1 cellular context compared by ENCODE assay signal in the genomic region with DNA sequence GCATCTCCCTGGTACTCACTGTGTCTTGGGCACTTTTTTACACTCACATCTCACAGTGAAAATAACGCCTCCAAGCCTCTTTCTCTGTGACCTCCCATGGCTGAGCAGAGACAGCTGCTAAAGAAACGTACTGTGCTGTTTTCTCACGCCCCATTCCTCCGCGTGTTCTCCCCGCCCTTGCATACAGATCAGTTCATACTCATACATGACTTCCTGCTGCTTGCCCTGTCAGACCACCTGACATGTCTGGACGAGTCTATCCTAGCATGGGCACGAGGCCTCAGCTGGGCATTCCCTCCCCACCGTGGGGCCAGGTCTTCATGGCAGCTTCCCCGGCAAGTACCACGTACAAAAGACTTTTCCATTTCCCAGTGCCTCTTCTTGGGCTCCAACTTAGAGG.
TF ChIP-seq lines count a peak whose summit lies in the region.

No MANE protein-coding gene starts in this region.

TF ChIP-seq in WTC11, 78 proteins besides CTCF, POLR2A, EP300 and RAD21:
- TF ChIP-seq, protein P1, sequence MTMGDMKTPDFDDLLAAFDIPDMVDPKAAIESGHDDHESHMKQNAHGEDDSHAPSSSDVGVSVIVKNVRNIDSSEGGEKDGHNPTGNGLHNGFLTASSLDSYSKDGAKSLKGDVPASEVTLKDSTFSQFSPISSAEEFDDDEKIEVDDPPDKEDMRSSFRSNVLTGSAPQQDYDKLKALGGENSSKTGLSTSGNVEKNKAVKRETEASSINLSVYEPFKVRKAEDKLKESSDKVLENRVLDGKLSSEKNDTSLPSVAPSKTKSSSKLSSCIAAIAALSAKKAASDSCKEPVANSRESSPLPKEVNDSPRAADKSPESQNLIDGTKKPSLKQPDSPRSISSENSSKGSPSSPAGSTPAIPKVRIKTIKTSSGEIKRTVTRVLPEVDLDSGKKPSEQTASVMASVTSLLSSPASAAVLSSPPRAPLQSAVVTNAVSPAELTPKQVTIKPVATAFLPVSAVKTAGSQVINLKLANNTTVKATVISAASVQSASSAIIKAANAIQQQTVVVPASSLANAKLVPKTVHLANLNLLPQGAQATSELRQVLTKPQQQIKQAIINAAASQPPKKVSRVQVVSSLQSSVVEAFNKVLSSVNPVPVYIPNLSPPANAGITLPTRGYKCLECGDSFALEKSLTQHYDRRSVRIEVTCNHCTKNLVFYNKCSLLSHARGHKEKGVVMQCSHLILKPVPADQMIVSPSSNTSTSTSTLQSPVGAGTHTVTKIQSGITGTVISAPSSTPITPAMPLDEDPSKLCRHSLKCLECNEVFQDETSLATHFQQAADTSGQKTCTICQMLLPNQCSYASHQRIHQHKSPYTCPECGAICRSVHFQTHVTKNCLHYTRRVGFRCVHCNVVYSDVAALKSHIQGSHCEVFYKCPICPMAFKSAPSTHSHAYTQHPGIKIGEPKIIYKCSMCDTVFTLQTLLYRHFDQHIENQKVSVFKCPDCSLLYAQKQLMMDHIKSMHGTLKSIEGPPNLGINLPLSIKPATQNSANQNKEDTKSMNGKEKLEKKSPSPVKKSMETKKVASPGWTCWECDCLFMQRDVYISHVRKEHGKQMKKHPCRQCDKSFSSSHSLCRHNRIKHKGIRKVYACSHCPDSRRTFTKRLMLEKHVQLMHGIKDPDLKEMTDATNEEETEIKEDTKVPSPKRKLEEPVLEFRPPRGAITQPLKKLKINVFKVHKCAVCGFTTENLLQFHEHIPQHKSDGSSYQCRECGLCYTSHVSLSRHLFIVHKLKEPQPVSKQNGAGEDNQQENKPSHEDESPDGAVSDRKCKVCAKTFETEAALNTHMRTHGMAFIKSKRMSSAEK (CRISPR knock-in tag; IDR thresholded peaks at IDR 0.05; ENCODE audit: borderline replicate concordance), result no peak
- TF ChIP-seq, protein P2, sequence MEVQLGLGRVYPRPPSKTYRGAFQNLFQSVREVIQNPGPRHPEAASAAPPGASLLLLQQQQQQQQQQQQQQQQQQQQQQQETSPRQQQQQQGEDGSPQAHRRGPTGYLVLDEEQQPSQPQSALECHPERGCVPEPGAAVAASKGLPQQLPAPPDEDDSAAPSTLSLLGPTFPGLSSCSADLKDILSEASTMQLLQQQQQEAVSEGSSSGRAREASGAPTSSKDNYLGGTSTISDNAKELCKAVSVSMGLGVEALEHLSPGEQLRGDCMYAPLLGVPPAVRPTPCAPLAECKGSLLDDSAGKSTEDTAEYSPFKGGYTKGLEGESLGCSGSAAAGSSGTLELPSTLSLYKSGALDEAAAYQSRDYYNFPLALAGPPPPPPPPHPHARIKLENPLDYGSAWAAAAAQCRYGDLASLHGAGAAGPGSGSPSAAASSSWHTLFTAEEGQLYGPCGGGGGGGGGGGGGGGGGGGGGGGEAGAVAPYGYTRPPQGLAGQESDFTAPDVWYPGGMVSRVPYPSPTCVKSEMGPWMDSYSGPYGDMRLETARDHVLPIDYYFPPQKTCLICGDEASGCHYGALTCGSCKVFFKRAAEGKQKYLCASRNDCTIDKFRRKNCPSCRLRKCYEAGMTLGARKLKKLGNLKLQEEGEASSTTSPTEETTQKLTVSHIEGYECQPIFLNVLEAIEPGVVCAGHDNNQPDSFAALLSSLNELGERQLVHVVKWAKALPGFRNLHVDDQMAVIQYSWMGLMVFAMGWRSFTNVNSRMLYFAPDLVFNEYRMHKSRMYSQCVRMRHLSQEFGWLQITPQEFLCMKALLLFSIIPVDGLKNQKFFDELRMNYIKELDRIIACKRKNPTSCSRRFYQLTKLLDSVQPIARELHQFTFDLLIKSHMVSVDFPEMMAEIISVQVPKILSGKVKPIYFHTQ (CRISPR knock-in tag; IDR thresholded peaks at IDR 0.05), result no peak
- no peak for TF ChIP-seq HMGA2 (CRISPR knock-in tag; IDR thresholded peaks at IDR 0.05)
- TF ChIP-seq GRHL2 (CRISPR knock-in tag; IDR thresholded peaks at IDR 0.05; ENCODE audit: insufficient replicate concordance, severe bottlenecking), result no peak
- TF ChIP-seq ATF1 (CRISPR knock-in tag; IDR thresholded peaks at IDR 0.05), result no peak
- TF ChIP-seq TP53 (CRISPR knock-in tag; IDR thresholded peaks at IDR 0.05), result no peak
- TF ChIP-seq, protein P3, sequence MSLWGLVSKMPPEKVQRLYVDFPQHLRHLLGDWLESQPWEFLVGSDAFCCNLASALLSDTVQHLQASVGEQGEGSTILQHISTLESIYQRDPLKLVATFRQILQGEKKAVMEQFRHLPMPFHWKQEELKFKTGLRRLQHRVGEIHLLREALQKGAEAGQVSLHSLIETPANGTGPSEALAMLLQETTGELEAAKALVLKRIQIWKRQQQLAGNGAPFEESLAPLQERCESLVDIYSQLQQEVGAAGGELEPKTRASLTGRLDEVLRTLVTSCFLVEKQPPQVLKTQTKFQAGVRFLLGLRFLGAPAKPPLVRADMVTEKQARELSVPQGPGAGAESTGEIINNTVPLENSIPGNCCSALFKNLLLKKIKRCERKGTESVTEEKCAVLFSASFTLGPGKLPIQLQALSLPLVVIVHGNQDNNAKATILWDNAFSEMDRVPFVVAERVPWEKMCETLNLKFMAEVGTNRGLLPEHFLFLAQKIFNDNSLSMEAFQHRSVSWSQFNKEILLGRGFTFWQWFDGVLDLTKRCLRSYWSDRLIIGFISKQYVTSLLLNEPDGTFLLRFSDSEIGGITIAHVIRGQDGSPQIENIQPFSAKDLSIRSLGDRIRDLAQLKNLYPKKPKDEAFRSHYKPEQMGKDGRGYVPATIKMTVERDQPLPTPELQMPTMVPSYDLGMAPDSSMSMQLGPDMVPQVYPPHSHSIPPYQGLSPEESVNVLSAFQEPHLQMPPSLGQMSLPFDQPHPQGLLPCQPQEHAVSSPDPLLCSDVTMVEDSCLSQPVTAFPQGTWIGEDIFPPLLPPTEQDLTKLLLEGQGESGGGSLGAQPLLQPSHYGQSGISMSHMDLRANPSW (CRISPR knock-in tag; conservative IDR thresholded peaks at IDR 0.05; ENCODE audit: low read depth), result no peak
